In genomic region chr16:68237243-68238028, GRCh38 we compare ENCODE assay signal across 1 cellular context.
TF ChIP-seq lines count a peak whose summit lies in the region.

No MANE protein-coding gene starts in this region.

TF ChIP-seq in HepG2, 621 proteins besides CTCF, POLR2A, EP300 and RAD21 (continued from another document and continues in another):
- no peak for TF ChIP-seq CREB3 (CRISPR knock-in tag; IDR thresholded peaks at IDR 0.05)
- TF ChIP-seq ZNF30 (CRISPR knock-in tag; IDR thresholded peaks at IDR 0.05): no peak
- no peak for TF ChIP-seq SMC3 (IDR thresholded peaks at IDR 0.05; ENCODE audit: low read length)
- TF ChIP-seq ELK4 (CRISPR knock-in tag; IDR thresholded peaks at IDR 0.05; ENCODE audit: borderline replicate concordance): no peak
- TF ChIP-seq MXD4 (CRISPR knock-in tag; IDR thresholded peaks at IDR 0.05): peak; percentile 77
- TF ChIP-seq REST (IDR thresholded peaks at IDR 0.05; ENCODE audit: borderline replicate concordance in 1 of 2, low read depth in 1 of 2, low read length in 2 of 2): peak in 1 of 2 experiments; percentile 10; a peak in 1 of 4 replicates
- 0 out of 2 replicates have a peak, but pooled peaks have one; percentile 21 for TF ChIP-seq ZNF329 (CRISPR knock-in tag; IDR thresholded peaks at IDR 0.05; ENCODE audit: low read depth)
- no peak for TF ChIP-seq ZZZ3 (CRISPR knock-in tag; IDR thresholded peaks at IDR 0.05; ENCODE audit: borderline replicate concordance)
- no peak; the same call in none of the 2 replicates for TF ChIP-seq ZNF766 (CRISPR knock-in tag; IDR thresholded peaks at IDR 0.05; ENCODE audit: borderline replicate concordance)
- TF ChIP-seq KDM3A (CRISPR knock-in tag; IDR thresholded peaks at IDR 0.05; ENCODE audit: low read depth): peak; percentile 93
- TF ChIP-seq PRPF4 (IDR thresholded peaks at IDR 0.05; ENCODE audit: low read depth, low read length, poor library complexity, severe bottlenecking): no peak
- TF ChIP-seq ZBTB40 (IDR thresholded peaks at IDR 0.05): no peak
- TF ChIP-seq ZBTB40 (CRISPR knock-in tag; IDR thresholded peaks at IDR 0.05): no peak; the same call in 1 of the 2 replicates
- peak; percentile 76; the same call in 1 of the 2 replicates for TF ChIP-seq TFE3 (CRISPR knock-in tag; IDR thresholded peaks at IDR 0.05)
- peak; percentile 63; the same call in 1 of the 2 replicates for TF ChIP-seq NRL (CRISPR knock-in tag; IDR thresholded peaks at IDR 0.05; ENCODE audit: borderline replicate concordance)
- TF ChIP-seq FOXJ3 (CRISPR knock-in tag; IDR thresholded peaks at IDR 0.05; ENCODE audit: borderline replicate concordance): peak; percentile 79; the same call in 1 of the 2 replicates
- no peak for TF ChIP-seq ZNF33A (CRISPR knock-in tag; IDR thresholded peaks at IDR 0.05; ENCODE audit: borderline replicate concordance)
- no peak for TF ChIP-seq TERF1 (CRISPR knock-in tag; IDR thresholded peaks at IDR 0.05)
- peak; percentile 86 for TF ChIP-seq NAIF1 (CRISPR knock-in tag; IDR thresholded peaks at IDR 0.05; ENCODE audit: borderline replicate concordance)
- TF ChIP-seq NR3C1 (CRISPR knock-in tag; IDR thresholded peaks at IDR 0.05): no peak
- TF ChIP-seq ZNF17 (CRISPR knock-in tag; IDR thresholded peaks at IDR 0.05): no peak
- TF ChIP-seq TFDP2 (CRISPR knock-in tag; IDR thresholded peaks at IDR 0.05): peak; percentile 83
- peak; percentile 95 for TF ChIP-seq ZNF605 (CRISPR knock-in tag; IDR thresholded peaks at IDR 0.05)
- TF ChIP-seq MED8 (CRISPR knock-in tag; IDR thresholded peaks at IDR 0.05; ENCODE audit: insufficient replicate concordance): peak; percentile 62
- no peak; the same call in 1 of the 2 replicates for TF ChIP-seq ZNF335 (CRISPR knock-in tag; IDR thresholded peaks at IDR 0.05)
- no peak; the same call in 1 of the 2 replicates for TF ChIP-seq POLR2AphosphoS2 (IDR thresholded peaks at IDR 0.05; ENCODE audit: low read depth, low read length)
- TF ChIP-seq ZNF224 (CRISPR knock-in tag; IDR thresholded peaks at IDR 0.05): peak; percentile 65; the same call in 1 of the 2 replicates
- peak; percentile 69 for TF ChIP-seq CREM (IDR thresholded peaks at IDR 0.05)
- no peak for TF ChIP-seq CREM (CRISPR knock-in tag; IDR thresholded peaks at IDR 0.05)
- TF ChIP-seq ZNF280B (CRISPR knock-in tag; IDR thresholded peaks at IDR 0.05; ENCODE audit: borderline replicate concordance): no peak
- peak; percentile 77; the same call in 1 of the 2 replicates for TF ChIP-seq MEIS2 (CRISPR knock-in tag; IDR thresholded peaks at IDR 0.05)
- TF ChIP-seq GRHL1 (CRISPR knock-in tag; conservative IDR thresholded peaks at IDR 0.05): no peak
- no peak; the same call in 1 of the 2 replicates for TF ChIP-seq PRMT3 (CRISPR knock-in tag; IDR thresholded peaks at IDR 0.05; ENCODE audit: borderline replicate concordance, low read depth)
- TF ChIP-seq ZNF235 (CRISPR knock-in tag; IDR thresholded peaks at IDR 0.05; ENCODE audit: borderline replicate concordance): no peak
- peak; percentile 89 for TF ChIP-seq ELF1 (CRISPR knock-in tag; IDR thresholded peaks at IDR 0.05)
- no peak for TF ChIP-seq SETDB1 (CRISPR knock-in tag; IDR thresholded peaks at IDR 0.05; ENCODE audit: borderline replicate concordance)
